Comparison of ENCODE assay signal across 1 cellular context in genomic region chr1:188499690-188500089, GRCh38.
TF ChIP-seq lines count a peak whose summit lies in the region.

No MANE protein-coding gene starts in this region.

TF ChIP-seq in GM23338, 12 proteins besides CTCF, POLR2A, EP300 and RAD21 (continued from another document):
- TF ChIP-seq ZNF462 (CRISPR knock-in tag; IDR thresholded peaks at IDR 0.05), result no peak
